8 cellular contexts compared by ENCODE assay signal in the genomic region with DNA sequence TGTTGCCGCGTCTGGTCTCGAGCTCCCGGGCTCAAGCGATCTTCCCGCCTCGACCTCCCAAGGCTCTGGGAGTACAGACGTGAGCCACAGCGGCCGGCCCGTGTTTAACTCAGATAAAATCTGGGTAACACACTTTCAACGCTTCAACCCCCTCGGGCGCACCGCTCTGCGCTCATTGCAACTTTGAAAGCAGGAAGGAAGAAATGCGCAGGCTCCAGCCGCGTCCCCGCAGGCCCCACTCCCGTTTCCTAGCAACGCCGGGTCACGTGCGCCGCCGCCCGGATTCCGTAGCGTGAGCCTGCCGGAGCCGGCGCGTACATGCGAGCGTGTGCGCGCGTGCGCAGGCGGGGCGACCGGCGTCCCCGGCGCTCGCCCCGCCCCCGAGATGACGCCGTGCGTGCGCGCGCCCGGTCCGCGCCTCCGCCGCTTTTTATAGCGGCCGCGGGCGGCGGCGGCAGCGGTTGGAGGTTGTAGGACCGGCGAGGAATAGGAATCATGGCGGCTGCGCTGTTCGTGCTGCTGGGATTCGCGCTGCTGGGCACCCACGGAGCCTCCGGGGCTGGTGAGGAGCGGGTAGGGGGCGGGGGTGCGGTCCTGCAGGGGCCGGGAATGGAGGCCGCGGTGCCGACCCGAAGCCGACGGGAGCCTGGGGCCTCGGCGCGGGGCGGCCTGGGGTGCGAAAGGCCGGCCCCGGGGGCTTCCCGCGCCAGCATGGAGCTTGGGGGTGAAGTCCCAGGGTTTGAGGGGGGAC. TPM values are rescaled to one million over a fixed set of nuclear protein-coding genes. Genes with fewer than 3 reads are reported as not detected.
DNase-seq lines count a peak whose midpoint lies in the region; ATAC-seq and TF ChIP-seq lines count a peak whose summit lies in the region.

A gene (plus strand): TSS at position 457 of the 751 bp plus-strand sequence. CDS start 39 bp downstream, at position 496.

- H3K36me3 ChIP-seq in colonic mucosa: no peaks in the 10 kb centered on the region

- peak within 1 kb of the TSS; percentile 99 for H3K4me3 ChIP-seq in colonic mucosa

- H3K27me3 ChIP-seq in colonic mucosa: no peaks in the 10 kb centered on the region
- no peaks in the 10 kb centered on the region for H3K27me3 ChIP-seq in layer of hippocampus (ENCODE audit: control insufficient read depth, insufficient read depth, low read length)

- peak within 1 kb of the TSS; percentile 96 to 98 for H3K9ac ChIP-seq in colonic mucosa (ENCODE audit: low read depth in 2 of 2, low read length in 2 of 2)

- H3K4me1 ChIP-seq in colonic mucosa: peaks cover 18% of the 10 kb centered on the region

- no peak for TF ChIP-seq CTCF in colonic mucosa (IDR thresholded peaks at IDR 0.05)

- ATAC-seq in HG03460 (IDR thresholded peaks at IDR 0.05; ENCODE audit: unreplicated experiment): peak; percentile 68

- H3K27ac ChIP-seq in colonic mucosa (peak within 1 kb of the TSS; percentile 93), layer of hippocampus (ENCODE audit: low read depth, low read length) (peak within 1 kb of the TSS; percentile 88)

- DNase-seq in Ammon's horn (ENCODE audit: low spot score) (peak; percentile 98), GM19240 (ENCODE audit: insufficient read length, low spot score) (peak; percentile 99), NCI-H526 (lab: John Stamatoyannopoulos, UW) (peak; percentile 81 to 97), colonic mucosa (peak; percentile 99)
- DNase-seq in activated CD4-positive, alpha-beta T cell treated with anti-CD3 and anti-CD28 coated beads for 48 hours: peak; percentile 99
- peak; percentile 96 for DNase-seq in stimulated activated CD4-positive, alpha-beta T cell treated with anti-CD3 and anti-CD28 coated beads, Interleukin-1b, Interleukin-23, amount 100 ng/mL, for 4 hours (ENCODE audit: low read depth in 2 of 2)

- intact Hi-C loops in colonic mucosa (cut with DNase I): no loop called here

- H3K9me3 ChIP-seq in colonic mucosa: no peaks in the 10 kb centered on the region

RNA-seq across cellular contexts. Expression of the gene that starts here (rescaled TPM):
- 1,000 to 10,000 TPM in 1 of 2 donors, 100 to 1,000 TPM in 1; 920 to 1,084 TPM for total RNA-seq in colonic mucosa

Comparison
In these comparisons a context has a peak if more than half of its experiments do, and no peak if none do; other contexts are left out.
1. Peak in every context shown above with its lines: DNase-seq, ATAC-seq, H3K4me3 ChIP-seq and H3K27ac ChIP-seq.